Comparison of ENCODE assay signal across 9 cellular contexts in the genomic region with DNA sequence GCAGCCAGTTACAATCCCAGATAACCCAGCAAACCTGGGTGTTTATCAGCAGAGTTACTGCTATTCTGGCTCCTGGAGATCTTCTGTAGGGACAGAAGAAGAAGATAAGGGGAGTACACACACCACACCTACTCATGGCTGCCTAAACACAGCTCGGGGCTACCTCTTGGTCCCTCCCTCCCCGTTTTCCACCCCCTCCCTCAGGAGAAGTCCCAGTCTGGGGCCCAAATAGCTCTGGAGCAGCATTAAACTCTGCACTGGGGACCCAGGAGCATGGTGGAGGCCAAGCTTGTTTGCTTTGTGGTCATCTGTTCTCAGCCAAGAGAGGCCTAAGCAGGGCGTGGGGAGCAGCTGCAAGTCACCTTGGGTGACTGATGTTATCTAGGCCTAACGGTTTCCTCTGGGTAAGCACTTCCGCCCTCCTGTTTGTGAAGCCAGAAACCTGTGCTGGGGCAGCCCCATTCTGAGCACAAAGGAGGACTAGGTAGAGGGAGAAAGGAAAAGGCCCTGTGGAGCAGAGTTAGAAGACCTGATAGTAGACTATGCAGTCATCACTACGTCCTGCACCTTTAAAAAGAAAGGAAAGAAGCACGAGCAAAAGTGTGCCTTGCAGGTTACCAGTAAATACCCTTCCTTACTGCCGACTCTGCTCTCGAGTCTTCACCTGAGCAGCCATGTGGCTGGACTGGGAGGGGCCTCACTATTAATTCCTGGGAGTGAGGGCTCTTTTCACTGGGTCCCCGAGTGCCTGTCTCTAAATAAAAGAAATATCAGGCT. TPM values are rescaled to one million over a fixed set of nuclear protein-coding genes. Genes with fewer than 3 reads are reported as not detected.
A peak's percentile ranks its signal among the peaks of the same experiment; 100 is the strongest.
DNase-seq lines count a peak whose midpoint lies in the region; ATAC-seq lines count a peak whose summit lies in the region.
"Had no signal": no experiment of that assay in that cellular context is flagged by ENCODE, and none has a peak within 500 bp of the region (broad histone marks: within the 10 kb centered on the region; RNA-seq: fewer than 3 reads in every experiment).

No MANE protein-coding gene starts in this region.

- peak; percentile 51 for ATAC-seq in HG03060 (IDR thresholded peaks at IDR 0.05; ENCODE audit: low read depth, unreplicated experiment)
- peak; percentile 79 to 83 for ATAC-seq in naive thymus-derived CD8-positive, alpha-beta T cell

- H3K36me3 Mint-ChIP-seq in naive thymus-derived CD8-positive, alpha-beta T cell = peaks cover 5 to 12% (median 10%) of the 10 kb centered on the region in 3 donors

- H3K27ac Mint-ChIP-seq in naive thymus-derived CD8-positive, alpha-beta T cell = peak overlapping the region; percentile 56 to 100 (median 96)

- H3K4me3 Mint-ChIP-seq in naive thymus-derived CD8-positive, alpha-beta T cell = peak overlapping the region; percentile 66 to 96 (median 92)

- DNase-seq in NCI-H2029 treated with DMSO at 0.1 percent for 48 hours (lab: John Stamatoyannopoulos, UW) (peak; percentile 5), NCI-H2029 (lab: John Stamatoyannopoulos, UW) (no peak), RPMI7951 (ENCODE audit: low read depth) (peak; percentile 19), T1000 (lab: John Stamatoyannopoulos, UW) (no peak), DMS79 treated with DMSO at 0.1 percent for 48 hours (lab: John Stamatoyannopoulos, UW) (no peak)
- DNase-seq in activated effector memory CD4-positive, alpha-beta T cell treated with anti-CD3 and anti-CD28 coated beads, Interleukin-2, amount 50 U/mL, for 16 hours = peak; percentile 90
- DNase-seq in naive thymus-derived CD8-positive, alpha-beta T cell = peak; percentile 48 to 84 (median 68)

- H3K9me3 Mint-ChIP-seq in naive thymus-derived CD8-positive, alpha-beta T cell = peaks cover 0 to 11% (median 3%) of the 10 kb centered on the region in 9 donors

- POLR2A ChIA-PET in naive thymus-derived CD8-positive, alpha-beta T cell (lab: Charles Lee) = interaction anchor here (0.6 to 15.9 kb wide), 7 partner anchors 9 to 111 kb away, joined by 3 to 315 read pairs (median 30); partner anchors contain the start of gene CD247

- no peaks in the 10 kb centered on the region for H3K27me3 Mint-ChIP-seq in naive thymus-derived CD8-positive, alpha-beta T cell

- peaks cover 34 to 82% (median 70%) of the 10 kb centered on the region in 4 donors for H3K4me1 Mint-ChIP-seq in naive thymus-derived CD8-positive, alpha-beta T cell

RNA-seq across cellular contexts. Expression of gene RCSD1, which starts 2.0 kb away (rescaled TPM):
- total RNA-seq in RPMI7951 (2014; rRNA removed; shearing (Covaris generic)) = 0.12 and 0.59 TPM in 2 replicates
- total RNA-seq in naive thymus-derived CD8-positive, alpha-beta T cell = 100 to 1,000 TPM; 149 to 156 TPM
- 100 to 1,000 TPM; 121 to 132 (median 124) TPM for polyA plus RNA-seq in naive thymus-derived CD8-positive, alpha-beta T cell
- polyA plus RNA-seq: A549 had no signal

Comparison
In these comparisons a context has a peak if more than half of its experiments do, and no peak if none do; other contexts are left out.
1. DNase-seq: peak in NCI-H2029 treated with DMSO at 0.1 percent for 48 hours (single experiment), RPMI7951 (single experiment), activated effector memory CD4-positive, alpha-beta T cell treated with anti-CD3 and anti-CD28 coated beads, Interleukin-2, amount 50 U/mL, for 16 hours (single experiment) and naive thymus-derived CD8-positive, alpha-beta T cell (10 of 10); none in NCI-H2029 (single experiment), T1000 (single experiment) and DMS79 treated with DMSO at 0.1 percent for 48 hours (single experiment).
2. RNA of gene RCSD1, which starts 2.0 kb away (total RNA-seq): 149 to 156 TPM in naive thymus-derived CD8-positive, alpha-beta T cell; 0.12 to 0.59 TPM in RPMI7951; every median in the first group is over 10 times any median in the second.